ENCODE assay signal across 8 cellular contexts in the genomic region with DNA sequence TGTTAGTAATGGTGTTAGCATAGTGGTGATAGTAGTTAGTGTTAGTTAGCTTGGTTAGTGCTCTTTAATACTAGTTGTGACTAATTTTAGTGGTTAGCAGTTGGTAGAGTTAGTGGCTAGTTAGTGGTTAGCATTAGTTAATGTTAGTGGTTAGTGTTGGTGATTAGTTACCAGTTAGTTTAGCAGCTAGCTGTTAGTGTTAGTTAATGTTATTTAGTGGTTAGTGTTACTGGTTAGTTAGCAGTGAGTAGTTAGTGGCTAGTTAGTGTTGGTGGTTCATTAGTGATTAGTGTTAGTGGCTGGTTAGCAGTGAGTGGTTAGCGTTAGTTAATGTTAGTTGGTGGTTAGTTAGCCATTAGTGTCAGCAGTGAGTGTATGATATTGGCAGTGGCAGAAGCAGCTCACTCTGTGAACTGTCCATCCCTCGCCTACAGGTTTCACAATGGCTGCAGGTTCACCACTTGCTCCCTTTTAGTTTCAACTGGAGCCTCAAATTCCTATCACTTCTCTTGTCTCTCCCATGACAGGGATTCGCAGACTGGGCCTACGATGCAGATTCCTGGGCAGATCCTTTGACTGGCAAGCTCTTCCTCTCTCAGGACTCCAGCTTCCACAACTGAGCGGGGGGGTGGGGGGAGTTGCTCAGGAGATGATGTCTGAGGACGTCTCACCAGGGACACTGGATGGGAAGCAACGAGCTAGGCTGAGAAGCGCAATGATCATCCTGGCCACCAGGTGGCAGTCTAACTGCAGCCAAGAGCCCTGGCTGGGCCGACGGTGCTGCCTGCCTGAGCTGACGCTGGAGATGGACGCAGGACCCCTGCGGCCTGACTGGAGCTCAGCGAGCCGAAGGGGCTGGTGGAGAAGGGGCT. TPM values are rescaled to one million over a fixed set of nuclear protein-coding genes. Genes with fewer than 3 reads are reported as not detected.
DNase-seq lines count a peak whose midpoint lies in the region; ATAC-seq and TF ChIP-seq lines count a peak whose summit lies in the region.

No MANE protein-coding gene starts in this region.

- peak overlapping the region; percentile 53 for H3K4me2 ChIP-seq in HCT116 (ENCODE audit: low read length)
- peak overlapping the region; percentile 28; the same call in 1 of the 2 replicates for H3K4me2 ChIP-seq in SK-N-SH

- H3K9me2 ChIP-seq in HCT116 (ENCODE audit: insufficient read depth) (no peaks in the 10 kb centered on the region), SK-N-SH (no peaks in the 10 kb centered on the region)

- POLR2A ChIA-PET in HCT116 (lab: Charles Lee) (interaction anchor here (1.2 to 2.5 kb wide), 3 partner anchors 139 to 182 kb away, joined by 4 to 21 read pairs (median 4); no protein-coding TSS in a partner anchor), SK-N-SH (lab: Yijun Ruan, JAX) (interaction anchor here (1.0 to 4.4 kb wide), 3 partner anchors 60 to 139 kb away, joined by 5 to 35 read pairs (median 5); no protein-coding TSS in a partner anchor)

- peaks cover 14% of the 10 kb centered on the region for H3K27me3 ChIP-seq in HCT116 (ENCODE audit: insufficient read depth, low read length)
- H3K27me3 ChIP-seq in MG63, result peaks cover 8% of the 10 kb centered on the region; the same call in 1 of the 2 replicates
- peaks cover 20% of the 10 kb centered on the region; the same call in 1 of the 2 replicates for H3K27me3 ChIP-seq in SK-N-SH (ENCODE audit: insufficient read depth)
- no peaks in the 10 kb centered on the region for H3K27me3 ChIP-seq in prostate gland (replicated peaks; ENCODE audit: insufficient read depth)
- H3K27me3 ChIP-seq in aorta (ENCODE audit: control insufficient read depth in 1 of 2, insufficient read depth in 2 of 2, low read length in 1 of 2), result no peaks in the 10 kb centered on the region

- H3K36me3 Mint-ChIP-seq in activated naive CD4-positive, alpha-beta T cell treated with anti-CD3 and anti-CD28 coated beads, Interleukin-2, amount 50 U/mL, for 72 hours, result no peaks in the 10 kb centered on the region

- no peaks in the 10 kb centered on the region for H3K36me3 ChIP-seq in HCT116 (ENCODE audit: control insufficient read depth in 1 of 2, insufficient read depth in 2 of 2, low read length in 2 of 2)
- no peaks in the 10 kb centered on the region for H3K36me3 ChIP-seq in MG63
- H3K36me3 ChIP-seq in SK-N-SH (replicated peaks in 1 of 2; ENCODE audit: control insufficient read depth in 1 of 2, insufficient read depth in 2 of 2, low read length in 1 of 2), result no peaks in the 10 kb centered on the region
- H3K36me3 ChIP-seq in prostate gland, result no peaks in the 10 kb centered on the region
- no peaks in the 10 kb centered on the region for H3K36me3 ChIP-seq in aorta (ENCODE audit: control insufficient read depth in 1 of 2, insufficient read depth in 2 of 2, low read length in 1 of 2)

- H3K27ac ChIP-seq in HCT116 (ENCODE audit: low read depth, low read length), result no peak overlapping the region
- H3K27ac ChIP-seq in SK-N-SH (ENCODE audit: low read depth in 2 of 2, low read length in 1 of 2), result no peak overlapping the region
- no peak overlapping the region for H3K27ac ChIP-seq in prostate gland
- H3K27ac ChIP-seq in aorta (ENCODE audit: low read depth in 1 of 2, low read length in 2 of 2), result no peak overlapping the region

- H3F3A ChIP-seq in SK-N-SH (replicated peaks; ENCODE audit: insufficient read depth), result no peaks in the 10 kb centered on the region

- TF ChIP-seq CTCF in GM12873 (IDR thresholded peaks at IDR 0.05; ENCODE audit: insufficient read depth, low read depth, low read length, missing control alignments) (peak; percentile 98), HCT116 (IDR thresholded peaks at IDR 0.05 in 2 of 3, conservative IDR thresholded peaks at IDR 0.05 in 1 of 3; ENCODE audit: borderline replicate concordance in 1 of 3, insufficient read depth in 1 of 3, low read depth in 2 of 3, low read length in 2 of 3) (peak; percentile 82 to 95 (median 90)), SK-N-SH (IDR thresholded peaks at IDR 0.05) (peak; percentile 97), prostate gland (IDR thresholded peaks at IDR 0.05) (peak; percentile 80 to 91 (median 88))

- H3K9me3 ChIP-seq in HCT116 (ENCODE audit: control insufficient read depth in 1 of 2, insufficient read depth in 1 of 2, low read depth in 1 of 2, low read length in 2 of 2), result no peaks in the 10 kb centered on the region
- no peaks in the 10 kb centered on the region for H3K9me3 ChIP-seq in MG63
- H3K9me3 ChIP-seq in SK-N-SH, result no peaks in the 10 kb centered on the region
- H3K9me3 ChIP-seq in prostate gland, result no peaks in the 10 kb centered on the region
- H3K9me3 ChIP-seq in aorta (ENCODE audit: control insufficient read depth, low read length), result no peaks in the 10 kb centered on the region

- no TSS peak for BruUV-seq in HCT116 (replicated peaks; lab: Mats Ljungman, UMichigan)

- ATAC-seq in HCT116 (peak; percentile 98), Right ventricle myocardium superior (ENCODE audit: poor library complexity) (peak; percentile 91), aorta (ENCODE audit: low FRiP score) (peak; percentile 88)
- ATAC-seq in activated naive CD4-positive, alpha-beta T cell treated with anti-CD3 and anti-CD28 coated beads, Interleukin-2, amount 50 U/mL, for 72 hours, result peak; percentile 75 to 81

- peak; percentile 94 for TF ChIP-seq RAD21 in HCT116 (IDR thresholded peaks at IDR 0.05; ENCODE audit: low read depth)
- peak; percentile 100 for TF ChIP-seq RAD21 in SK-N-SH (IDR thresholded peaks at IDR 0.05; ENCODE audit: low read length)

- TF ChIP-seq POLR2A in HCT116 (IDR thresholded peaks at IDR 0.05; ENCODE audit: borderline replicate concordance, extremely low read depth, insufficient read depth, insufficient read length), result no peak
- no peak for TF ChIP-seq POLR2A in prostate gland (IDR thresholded peaks at IDR 0.05)

- RAD21 ChIA-PET in HCT116 (lab: Charles Lee; ENCODE audit: low non-redundant PET in 1 of 2, low total read pairs in 2 of 2, uncharacterized antibody in 2 of 2, unreplicated experiment in 2 of 2), result interaction anchor here (0.6 to 4.2 kb wide), 10 partner anchors 138 to 228 kb away, joined by 3 to 64 read pairs (median 4); no protein-coding TSS in a partner anchor

- H3K9ac ChIP-seq in HCT116 (ENCODE audit: low read length) (no peak overlapping the region), SK-N-SH (no peak overlapping the region)

- TF ChIP-seq EP300 in SK-N-SH (IDR thresholded peaks at IDR 0.05; ENCODE audit: borderline replicate concordance in 1 of 2, low read depth in 1 of 2, low read length in 1 of 2), result no peak

- H3K9me3 Mint-ChIP-seq in activated naive CD4-positive, alpha-beta T cell treated with anti-CD3 and anti-CD28 coated beads, Interleukin-2, amount 50 U/mL, for 72 hours, result no peaks in the 10 kb centered on the region

- no peaks in the 10 kb centered on the region for H3K79me2 ChIP-seq in HCT116 (ENCODE audit: insufficient read depth, low read length)
- H3K79me2 ChIP-seq in SK-N-SH (ENCODE audit: insufficient read depth), result no peaks in the 10 kb centered on the region

- H3K27ac Mint-ChIP-seq in activated naive CD4-positive, alpha-beta T cell treated with anti-CD3 and anti-CD28 coated beads, Interleukin-2, amount 50 U/mL, for 72 hours, result no peak overlapping the region

- DNase-seq in HCT116 (ENCODE audit: low read depth, low spot score) (peak; percentile 70), MG63 (peak; percentile 64), SK-N-SH (peak; percentile 94), Right ventricle myocardium superior (peak; percentile 90), prostate gland (ENCODE audit: low spot score) (peak; percentile 73), aorta (peak; percentile 87 to 96)
- peak; percentile 71 to 83 for DNase-seq in activated naive CD4-positive, alpha-beta T cell treated with anti-CD3 and anti-CD28 coated beads, Interleukin-2, amount 50 U/mL, for 72 hours (ENCODE audit: low spot score in 2 of 2)

- H4K20me1 ChIP-seq in HCT116 (ENCODE audit: insufficient read depth), result no peaks in the 10 kb centered on the region
- H4K20me1 ChIP-seq in SK-N-SH (ENCODE audit: insufficient read depth), result no peaks in the 10 kb centered on the region

- WGBS in SK-N-SH (ENCODE audit: low lambda C conversion rate), result 15% methylated on average over 7 of the region's 15 CpGs
- 7% methylated on average over 15 of the region's 15 CpGs for WGBS in prostate gland
- WGBS in aorta, 2 donors, result 8 to 9% methylated on average over 15 of the region's 15 CpGs

- CTCF ChIA-PET in HCT116 (lab: Charles Lee) (interaction anchor here (0.7 to 6.9 kb wide), 17 partner anchors 10 to 1221 kb away, joined by 3 to 482 read pairs (median 4); no protein-coding TSS in a partner anchor), SK-N-SH (lab: Yijun Ruan, JAX) (interaction anchor here (0.6 to 31.8 kb wide), 77 partner anchors 11 to 427 kb away, joined by 3 to 1191 read pairs (median 6); a partner anchor contains a TSS)

- H2AFZ ChIP-seq in HCT116 (ENCODE audit: low read depth, low read length, poor library complexity, severe bottlenecking) (peak overlapping the region; percentile 49), SK-N-SH (ENCODE audit: low read depth) (0 out of 2 replicates have a peak overlapping the region, but pooled peaks have one; percentile 23)

- peaks cover 7 to 10% of the 10 kb centered on the region in 2 experiments; a peak in 3 of 4 replicates for H3K4me1 ChIP-seq in HCT116 (ENCODE audit: control insufficient read depth in 1 of 2, insufficient read depth in 2 of 2, low read length in 2 of 2)
- peaks cover 0 to 7% of the 10 kb centered on the region in 2 experiments; a peak in 1 of 4 replicates for H3K4me1 ChIP-seq in SK-N-SH (ENCODE audit: control insufficient read depth in 1 of 2, insufficient read depth in 2 of 2, low read depth in 1 of 2, low read length in 1 of 2)
- peaks cover 3% of the 10 kb centered on the region for H3K4me1 ChIP-seq in prostate gland (replicated peaks)
- no peaks in the 10 kb centered on the region for H3K4me1 ChIP-seq in aorta (ENCODE audit: control insufficient read depth in 1 of 2, insufficient read depth in 2 of 2, low read length in 2 of 2)

- H3K4me3 ChIP-seq in HCT116 (replicated peaks in 1 of 2; ENCODE audit: low read depth in 1 of 2, low read length in 2 of 2) (no peak overlapping the region), MG63 (no peak overlapping the region), SK-N-SH (ENCODE audit: low read depth in 2 of 2, low read length in 1 of 2) (peak overlapping the region in 1 of 2 experiments; percentile 8; a peak in 1 of 4 replicates), prostate gland (no peak overlapping the region), aorta (ENCODE audit: low read length in 2 of 2) (no peak overlapping the region)

- intact Hi-C loops in HCT116 (cut with micrococcal nuclease), result loop anchor here (1.0 to 5.0 kb wide), 3 partner anchors 139 to 754 kb away; no protein-coding TSS in a partner anchor
- intact Hi-C loops in Right ventricle myocardium superior (cut with DNase I), result loop anchor here (2.0 kb wide), 1 partner anchor 140 kb away; no protein-coding TSS in a partner anchor
- intact Hi-C loops in prostate gland (cut with DNase I), result loop anchor here (2.0 to 10.0 kb wide), 2 partner anchors 140 to 652 kb away; no protein-coding TSS in a partner anchor
- intact Hi-C loops in aorta (cut with DNase I), result loop anchor here in 1 of 2 donors (1.0 kb wide), 1 partner anchor 139 kb away; no protein-coding TSS in a partner anchor

RNA-seq across cellular contexts. Expression of a gene that starts 19.5 kb away (rescaled TPM):
- total RNA-seq in HCT116 (2021; ENCODE audit: unreplicated experiment) (not detected), Right ventricle myocardium superior (not detected), prostate gland (1 to 10 TPM in 1 of 2 donors, not detected in 1; 4.4 TPM), aorta (1 to 10 TPM; 1.3 to 1.4 TPM)
- polyA plus RNA-seq in HCT116 (2012), result 0.07 and 0.13 TPM in 2 replicates
- not detected in 2 replicates for total RNA-seq in MG63 (2014; rRNA removed; shearing (Covaris generic); ENCODE audit: low replicate concordance)
- polyA plus RNA-seq in SK-N-SH (2012; rRNA removed) (not detected in 2 replicates), aorta (1 to 10 TPM in 1 of 2 donors, not detected in 1; 3.3 TPM)
- polyA plus RNA-seq in SK-N-SH (2012; cell fraction: cytosol; rRNA removed), result not detected in 2 replicates
- polyA plus RNA-seq in SK-N-SH (2012; cell fraction: nucleus; rRNA removed), result not detected in 2 replicates
- not detected for total RNA-seq in activated naive CD4-positive, alpha-beta T cell treated with anti-CD3 and anti-CD28 coated beads, Interleukin-2, amount 50 U/mL, for 72 hours
